8 cellular contexts compared by ENCODE assay signal in the genomic region with DNA sequence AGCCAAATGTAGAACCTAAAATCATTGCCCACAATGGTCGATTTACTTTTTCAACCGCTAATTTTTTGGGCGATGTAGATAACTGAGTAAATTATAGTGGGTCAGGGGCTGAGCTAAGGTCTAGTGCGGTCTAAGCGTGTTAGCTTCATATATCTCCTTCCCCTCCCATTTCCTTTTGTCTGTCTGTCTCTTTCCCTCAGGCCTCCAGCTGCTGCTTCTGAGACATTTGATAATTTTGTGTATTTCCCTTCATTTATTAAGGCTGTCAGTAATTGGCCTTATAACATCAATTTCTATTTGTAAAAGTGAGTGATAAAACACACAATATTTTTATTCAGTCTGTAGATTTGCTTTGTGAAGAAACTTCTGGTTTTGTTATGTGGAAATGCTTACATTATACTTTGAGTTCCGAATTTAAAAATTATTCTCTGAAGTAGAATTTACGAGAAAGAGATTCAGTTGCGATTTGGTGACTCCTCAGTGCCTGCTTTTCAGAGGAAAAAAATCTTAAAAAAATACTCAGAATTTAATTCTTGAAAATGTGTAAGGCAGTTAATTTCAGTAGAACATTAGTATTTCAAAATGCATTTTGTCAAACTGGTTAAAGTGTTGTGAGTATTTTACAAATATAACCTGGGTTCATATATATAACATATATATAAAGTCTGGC. TPM values are rescaled to one million over a fixed set of nuclear protein-coding genes. Genes with fewer than 3 reads are reported as not detected.
DNase-seq lines count a peak whose midpoint lies in the region; ATAC-seq, FAIRE-seq and TF ChIP-seq lines count a peak whose summit lies in the region.

No MANE protein-coding gene starts in this region.

- H3K27ac Mint-ChIP-seq in activated T-helper 2 cell treated with anti-CD3 and anti-CD28 coated beads, Interferon-gamma antibody, Interleukin-2, Interleukin-4, amounts not matched to agents 10 μg/mL and 5 μg/mL and 100 μg/mL, durations not matched to agents 14 hours and 24 hours and 36 hours, result no peak overlapping the region

- peak overlapping the region; percentile 80 for H3K4me2 ChIP-seq in A549

- H3K9me3 ChIP-seq in A549 (no peaks in the 10 kb centered on the region), lower lobe of right lung (no peaks in the 10 kb centered on the region)

- no peak for ATAC-seq in A549
- ATAC-seq in lower lobe of right lung, result no peak
- ATAC-seq in HG02970 (IDR thresholded peaks at IDR 0.05; ENCODE audit: low FRiP score, unreplicated experiment), result no peak
- ATAC-seq in GM18498 (IDR thresholded peaks at IDR 0.05; ENCODE audit: unreplicated experiment), result no peak

- H3K4me1 Mint-ChIP-seq in activated T-helper 2 cell treated with anti-CD3 and anti-CD28 coated beads, Interferon-gamma antibody, Interleukin-2, Interleukin-4, amounts not matched to agents 10 μg/mL and 5 μg/mL and 100 μg/mL, durations not matched to agents 14 hours and 24 hours and 36 hours (ENCODE audit: low read depth), result peaks cover 5% of the 10 kb centered on the region

- no peak for TF ChIP-seq CTCF in A549 (IDR thresholded peaks at IDR 0.05)
- TF ChIP-seq CTCF in HL-60 (IDR thresholded peaks at IDR 0.05; ENCODE audit: insufficient read depth, low read length), result no peak
- no peak for TF ChIP-seq CTCF in lower lobe of right lung (IDR thresholded peaks at IDR 0.05)

- 66% methylated on average over 8 of the region's 8 CpGs for WGBS in A549 (ENCODE audit: missing lambda C conversion rate)

- peaks cover 18% of the 10 kb centered on the region; the same call in 1 of the 3 replicates for H3K4me1 ChIP-seq in A549
- H3K4me1 ChIP-seq in lower lobe of right lung, result peaks cover 15% of the 10 kb centered on the region

- no peaks in the 10 kb centered on the region for H3K36me3 ChIP-seq in lower lobe of right lung

- H3K27me3 ChIP-seq in HL-60 (ENCODE audit: insufficient read depth, poor library complexity, severe bottlenecking) (no peaks in the 10 kb centered on the region), lower lobe of right lung (ENCODE audit: low read depth) (no peaks in the 10 kb centered on the region)

- no peak for TF ChIP-seq EP300 in A549 (IDR thresholded peaks at IDR 0.05)

- H3K36me3 Mint-ChIP-seq in activated T-helper 2 cell treated with anti-CD3 and anti-CD28 coated beads, Interferon-gamma antibody, Interleukin-2, Interleukin-4, amounts not matched to agents 10 μg/mL and 5 μg/mL and 100 μg/mL, durations not matched to agents 14 hours and 24 hours and 36 hours (ENCODE audit: low read depth), result no peaks in the 10 kb centered on the region

- FAIRE-seq in A549 (lab: Jason Lieb, UNC), result no peak

- TF ChIP-seq POLR2A in A549 (IDR thresholded peaks at IDR 0.05; ENCODE audit: low read length), result no peak

- CTCF ChIA-PET in A549 (lab: Yijun Ruan, JAX), result interaction anchor here (1.0 to 1.8 kb wide), 2 partner anchors 10 to 37 kb away, joined by 3 read pairs; no protein-coding TSS in a partner anchor

- POLR2A ChIA-PET in A549 (lab: Yijun Ruan, JAX), result no interaction called here

- H3K27me3 Mint-ChIP-seq in activated T-helper 2 cell treated with anti-CD3 and anti-CD28 coated beads, Interferon-gamma antibody, Interleukin-2, Interleukin-4, amounts not matched to agents 10 μg/mL and 5 μg/mL and 100 μg/mL, durations not matched to agents 14 hours and 24 hours and 36 hours (ENCODE audit: low read depth), result peaks cover 61% of the 10 kb centered on the region

- H3K4me3 Mint-ChIP-seq in activated T-helper 2 cell treated with anti-CD3 and anti-CD28 coated beads, Interferon-gamma antibody, Interleukin-2, Interleukin-4, amounts not matched to agents 10 μg/mL and 5 μg/mL and 100 μg/mL, durations not matched to agents 14 hours and 24 hours and 36 hours (ENCODE audit: low read depth), result peak overlapping the region; percentile 72

- H3K27ac ChIP-seq in A549 (peak overlapping the region in 1 of 2 experiments; percentile 88; a peak in 4 of 6 replicates), HL-60 (replicated peaks) (peak overlapping the region; percentile 91), lower lobe of right lung (peak overlapping the region; percentile 86)

- intact Hi-C loops in activated T-helper 2 cell treated with anti-CD3 and anti-CD28 coated beads, Interferon-gamma antibody, Interleukin-2, Interleukin-4, amounts not matched to agents 10 μg/mL and 5 μg/mL and 100 μg/mL, durations not matched to agents 14 hours and 24 hours and 36 hours (cut with micrococcal nuclease), result loop anchor here (1.0 to 5.0 kb wide), 2 partner anchors 307 to 446 kb away; a partner anchor contains a TSS
- intact Hi-C loops in lower lobe of right lung (cut with DNase I), result no loop called here
- intact Hi-C loops in head of caudate nucleus (cut with DNase I), result loop anchor here (5.0 kb wide), 1 partner anchor 473 kb away; a partner anchor contains a TSS

- H3K4me3 ChIP-seq in A549 (peak overlapping the region; percentile 77), HL-60 (replicated peaks; ENCODE audit: insufficient read depth, low read length) (peak overlapping the region; percentile 76), lower lobe of right lung (peak overlapping the region; percentile 88)

- DNase-seq in A549 (ENCODE audit: low read depth in 1 of 2, low spot score in 1 of 2) (no peak), HL-60 (ENCODE audit: low read depth in 1 of 2, low spot score in 1 of 2) (peak in 1 of 2 experiments; percentile 41), lower lobe of right lung (no peak), Ammon's horn (ENCODE audit: low spot score) (no peak), head of caudate nucleus (no peak)
- DNase-seq in activated T-helper 2 cell treated with anti-CD3 and anti-CD28 coated beads, Interferon-gamma antibody, Interleukin-2, Interleukin-4, amounts not matched to agents 10 μg/mL and 5 μg/mL and 100 μg/mL, durations not matched to agents 14 hours and 24 hours and 36 hours (ENCODE audit: low spot score), result no peak

- TF ChIP-seq RAD21 in A549 (conservative IDR thresholded peaks at IDR 0.05 in 1 of 2, IDR thresholded peaks at IDR 0.05 in 1 of 2), result no peak

- H3K9me3 Mint-ChIP-seq in activated T-helper 2 cell treated with anti-CD3 and anti-CD28 coated beads, Interferon-gamma antibody, Interleukin-2, Interleukin-4, amounts not matched to agents 10 μg/mL and 5 μg/mL and 100 μg/mL, durations not matched to agents 14 hours and 24 hours and 36 hours, result no peaks in the 10 kb centered on the region

TF ChIP-seq in A549, 52 proteins besides CTCF, POLR2A, EP300 and RAD21:
- TF ChIP-seq TP53 (CRISPR knock-in tag; IDR thresholded peaks at IDR 0.05) (no peak), POLR2AphosphoS2 (conservative IDR thresholded peaks at IDR 0.05; ENCODE audit: low read length) (no peak), EHMT2 (IDR thresholded peaks at IDR 0.05; ENCODE audit: low read depth) (no peak), NR3C1 (IDR thresholded peaks at IDR 0.05) (no peak), RCOR1 (IDR thresholded peaks at IDR 0.05; ENCODE audit: low read depth, low read length) (no peak), SREBF2 (IDR thresholded peaks at IDR 0.05) (no peak)
- TF ChIP-seq, protein P1, sequence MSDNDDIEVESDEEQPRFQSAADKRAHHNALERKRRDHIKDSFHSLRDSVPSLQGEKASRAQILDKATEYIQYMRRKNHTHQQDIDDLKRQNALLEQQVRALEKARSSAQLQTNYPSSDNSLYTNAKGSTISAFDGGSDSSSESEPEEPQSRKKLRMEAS (IDR thresholded peaks at IDR 0.05), result no peak
- TF ChIP-seq, protein P2, sequence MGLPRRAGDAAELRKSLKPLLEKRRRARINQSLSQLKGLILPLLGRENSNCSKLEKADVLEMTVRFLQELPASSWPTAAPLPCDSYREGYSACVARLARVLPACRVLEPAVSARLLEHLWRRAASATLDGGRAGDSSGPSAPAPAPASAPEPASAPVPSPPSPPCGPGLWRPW (IDR thresholded peaks at IDR 0.05), result no peak
- TF ChIP-seq, protein P3, sequence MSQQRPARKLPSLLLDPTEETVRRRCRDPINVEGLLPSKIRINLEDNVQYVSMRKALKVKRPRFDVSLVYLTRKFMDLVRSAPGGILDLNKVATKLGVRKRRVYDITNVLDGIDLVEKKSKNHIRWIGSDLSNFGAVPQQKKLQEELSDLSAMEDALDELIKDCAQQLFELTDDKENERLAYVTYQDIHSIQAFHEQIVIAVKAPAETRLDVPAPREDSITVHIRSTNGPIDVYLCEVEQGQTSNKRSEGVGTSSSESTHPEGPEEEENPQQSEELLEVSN (IDR thresholded peaks at IDR 0.05; ENCODE audit: borderline replicate concordance, low read depth), result no peak
- TF ChIP-seq, protein P4, sequence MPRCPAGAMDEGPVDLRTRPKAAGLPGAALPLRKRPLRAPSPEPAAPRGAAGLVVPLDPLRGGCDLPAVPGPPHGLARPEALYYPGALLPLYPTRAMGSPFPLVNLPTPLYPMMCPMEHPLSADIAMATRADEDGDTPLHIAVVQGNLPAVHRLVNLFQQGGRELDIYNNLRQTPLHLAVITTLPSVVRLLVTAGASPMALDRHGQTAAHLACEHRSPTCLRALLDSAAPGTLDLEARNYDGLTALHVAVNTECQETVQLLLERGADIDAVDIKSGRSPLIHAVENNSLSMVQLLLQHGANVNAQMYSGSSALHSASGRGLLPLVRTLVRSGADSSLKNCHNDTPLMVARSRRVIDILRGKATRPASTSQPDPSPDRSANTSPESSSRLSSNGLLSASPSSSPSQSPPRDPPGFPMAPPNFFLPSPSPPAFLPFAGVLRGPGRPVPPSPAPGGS (IDR thresholded peaks at IDR 0.05), result no peak
TF ChIP-seq in A549: peak in this region for 0.

RNA-seq across cellular contexts. Expression of a gene that starts 1.4 kb away (rescaled TPM):
- polyA plus RNA-seq in A549 (2011; rRNA removed) (2.4 and 3.2 TPM in 2 replicates), A549 (2017; fragmentation: RNase III; extraction: RNeasy Plus Mini Kit Qiagen cat#74134 plus additional on column Dnase treatment) (2.0 to 2.5 TPM (median 2.0 TPM) in 3 replicates)
- polyA plus RNA-seq in A549 (2012; cell fraction: cytosol; rRNA removed), result 0.49 and 0.57 TPM in 2 replicates
- 0.18 and 0.37 TPM in 2 replicates for polyA plus RNA-seq in A549 (2012; cell fraction: nucleus; rRNA removed)
- 2.0 and 2.4 TPM in 2 replicates for polyA minus RNA-seq in A549 (2011; rRNA and poly(A)+ RNA removed)
- total RNA-seq in activated T-helper 2 cell treated with anti-CD3 and anti-CD28 coated beads, Interferon-gamma antibody, Interleukin-2, Interleukin-4, amounts not matched to agents 10 μg/mL and 5 μg/mL and 100 μg/mL, durations not matched to agents 14 hours and 24 hours and 36 hours, result 0.62 and 0.78 TPM in 2 replicates
- total RNA-seq in lower lobe of right lung, result 12.4 TPM
